ENCODE assay signal across 14 cellular contexts in the genomic region with DNA sequence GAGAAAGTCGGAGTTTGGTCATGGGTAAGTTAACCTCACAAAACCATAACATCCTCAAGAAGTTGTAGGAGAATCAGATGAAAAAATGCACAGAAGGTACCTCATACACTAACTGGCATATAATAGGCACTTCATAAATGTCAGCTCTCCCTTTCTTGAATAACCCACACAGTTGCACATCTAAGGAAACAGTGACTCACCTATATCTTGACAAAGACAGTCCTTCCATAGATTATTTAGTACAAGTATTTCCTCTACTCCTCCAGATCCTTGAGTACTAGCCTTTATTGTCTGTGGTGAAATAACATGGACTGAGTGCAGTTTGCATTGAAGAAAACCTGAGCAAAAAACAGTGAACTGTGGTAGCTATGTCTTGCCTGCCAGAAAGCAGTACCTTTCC. TPM values are rescaled to one million over a fixed set of nuclear protein-coding genes. Genes with fewer than 3 reads are reported as not detected.
"Had no signal": no experiment of that assay in that cellular context is flagged by ENCODE, and none has a peak within 500 bp of the region (broad histone marks: within the 10 kb centered on the region; RNA-seq: fewer than 3 reads in every experiment).

No MANE protein-coding gene starts in this region.

- H3K36me3 ChIP-seq: adrenal gland had no signal

- FAIRE-seq: urothelium cell line had no signal

- H3K27me3 ChIP-seq: adrenal gland had no signal

- ATAC-seq: activated CD8-positive, alpha-beta T cell treated with anti-CD3 and anti-CD28 coated beads, Interleukin-2, amount 10 ng/mL, durations not matched to agents 7 days and 5 days had no signal

- H3K27ac Mint-ChIP-seq: activated CD8-positive, alpha-beta T cell treated with anti-CD3 and anti-CD28 coated beads, Interleukin-2, amount 10 ng/mL, durations not matched to agents 7 days and 5 days; activated T-helper 1 cell treated with anti-CD3 and anti-CD28 coated beads, Interleukin-12 subunit alpha, Interleukin-12 subunit beta, Interleukin-2, Interleukin-4 antibody, amounts not matched to agents 30 ng/mL and 10 ng/mL and 1 ng/mL, durations not matched to agents 14 hours and 24 hours and 36 hours; brain; mesothelial cell of epicardium had no signal

- H3K4me3 Mint-ChIP-seq: activated CD8-positive, alpha-beta T cell treated with anti-CD3 and anti-CD28 coated beads, Interleukin-2, amount 10 ng/mL, durations not matched to agents 7 days and 5 days; activated T-helper 1 cell treated with anti-CD3 and anti-CD28 coated beads, Interleukin-12 subunit alpha, Interleukin-12 subunit beta, Interleukin-2, Interleukin-4 antibody, amounts not matched to agents 30 ng/mL and 10 ng/mL and 1 ng/mL, durations not matched to agents 14 hours and 24 hours and 36 hours; brain; mesothelial cell of epicardium; neural crest cell had no signal

- H3K4me3 ChIP-seq: adrenal gland had no signal

- H3K27me3 Mint-ChIP-seq: brain had no signal

- H3K9me3 Mint-ChIP-seq: brain, mesothelial cell of epicardium, neural crest cell had no signal

- H3K9me3 ChIP-seq: adrenal gland had no signal

- H3K36me3 Mint-ChIP-seq: brain had no signal

- H3K27ac ChIP-seq: adrenal gland had no signal

- DNase-seq: activated CD4-positive, alpha-beta T cell treated with anti-CD3 and anti-CD28 coated beads for 4 hours; activated CD8-positive, alpha-beta memory T cell treated with anti-CD3 and anti-CD28 coated beads, Interleukin-2, amount 50 U/mL, for 48 hours; activated CD8-positive, alpha-beta T cell treated with anti-CD3 and anti-CD28 coated beads, Interleukin-2, amount 10 ng/mL, durations not matched to agents 7 days and 5 days; activated naive CD4-positive, alpha-beta T cell treated with Interleukin-2 at 50 U/mL for 16 hours; adrenal gland; hippocampal formation; stimulated activated CD4-positive, alpha-beta T cell treated with anti-CD3 and anti-CD28 coated beads, Interleukin-4, amount 100 ng/mL, for 1 hour; stimulated activated CD8-positive, alpha-beta memory T cell treated with anti-CD3 and anti-CD28 coated beads, Interleukin-4, amount 100 ng/mL, for 48 hours; SW 1271 had no signal

RNA-seq across cellular contexts. Expression of gene MAGI1, which starts 46.6 kb away (rescaled TPM):
- total RNA-seq: activated CD8-positive, alpha-beta T cell treated with anti-CD3 and anti-CD28 coated beads, Interleukin-2, amount 10 ng/mL, durations not matched to agents 7 days and 5 days had no signal
